ENCODE assay signal across 21 cellular contexts in the genomic region with DNA sequence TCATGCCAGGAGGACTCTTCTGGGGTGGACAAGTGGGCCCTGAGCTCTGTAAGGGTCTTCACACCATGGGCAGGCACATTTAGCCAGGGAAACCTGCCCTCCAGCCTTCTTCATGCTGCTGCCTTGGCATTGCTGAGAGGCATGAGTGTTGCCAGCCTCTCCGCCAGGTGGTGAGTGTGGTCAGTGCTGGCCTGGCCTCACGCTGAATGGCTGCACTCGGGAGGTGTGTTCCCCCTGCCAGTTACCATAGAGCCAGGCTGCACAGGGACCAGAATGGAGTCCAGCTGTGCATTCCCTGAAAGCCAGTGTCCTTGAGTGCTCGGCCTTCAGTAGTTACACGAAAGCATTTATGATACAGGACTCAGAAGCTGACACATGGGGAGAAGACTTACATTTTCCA.
DNase-seq lines count a peak whose midpoint lies in the region.
"Had no signal": no experiment of that assay in that cellular context is flagged by ENCODE, and none has a peak within 500 bp of the region (broad histone marks: within the 10 kb centered on the region; RNA-seq: fewer than 3 reads in every experiment).

No MANE protein-coding gene starts in this region.

- DNase-seq in COR-L47 (lab: John Stamatoyannopoulos, UW), result peak; percentile 55
- peak; percentile 98 for DNase-seq in NCI-H146 (lab: John Stamatoyannopoulos, UW)
- DNase-seq in cerebellar cortex (ENCODE audit: low spot score), result peak; percentile 76
- DNase-seq in myocyte (ENCODE audit: low read depth), result peak; percentile 41
- no peak for DNase-seq in stimulated activated CD4-positive, alpha-beta T cell treated with anti-CD3 and anti-CD28 coated beads, Interleukin-2, amount 100 ng/mL, for 24 hours
- DNase-seq in HK-2 (ENCODE audit: unreplicated experiment), result no peak
- no peak for DNase-seq in DMS 273 (lab: John Stamatoyannopoulos, UW; ENCODE audit: unreplicated experiment)
- no peak for DNase-seq in GF-D8 (lab: John Stamatoyannopoulos, UW)
- DNase-seq: activated CD4-positive, CD25-positive, alpha-beta regulatory T cell; activated CD8-positive, alpha-beta memory T cell treated with anti-CD3 and anti-CD28 coated beads, Interleukin-2, amount 10 ng/mL, durations not matched to agents 7 days and 5 days; activated naive CD4-positive, alpha-beta T cell treated with anti-CD3 and anti-CD28 coated beads for 36 hours; amniotic stem cell; CD8-positive, alpha-beta T cell; DMS153; foreskin keratinocyte; KG1; MM.1S; NCI-H1694; NCI-H524; T-helper 1 cell; trophoblast cell had no signal

Comparison
In these comparisons a context has a peak if more than half of its experiments do, and no peak if none do; other contexts are left out.
1. DNase-seq: peak in COR-L47 (single experiment), NCI-H146 (single experiment), cerebellar cortex (single experiment) and myocyte (single experiment); none in stimulated activated CD4-positive, alpha-beta T cell treated with anti-CD3 and anti-CD28 coated beads, Interleukin-2, amount 100 ng/mL, for 24 hours (0 of 2), HK-2 (single experiment), DMS 273 (single experiment) and GF-D8 (single experiment).